ENCODE assay signal across 8 cellular contexts in genomic region chr3:172675371-172676193, GRCh38. TPM values are rescaled to one million over a fixed set of nuclear protein-coding genes. Genes with fewer than 3 reads are reported as not detected.
DNase-seq lines count a peak whose midpoint lies in the region; ATAC-seq, FAIRE-seq and TF ChIP-seq lines count a peak whose summit lies in the region.

No MANE protein-coding gene starts in this region.

- H2AFZ ChIP-seq in neural progenitor cell (replicated peaks) = no peak overlapping the region

- no peaks in the 10 kb centered on the region for H3K27me3 ChIP-seq in HUES6 (ENCODE audit: control insufficient read depth, insufficient read depth, low read length)
- H3K27me3 ChIP-seq in neural progenitor cell = no peaks in the 10 kb centered on the region

- H3K9ac ChIP-seq in HUES6 (ENCODE audit: low read length) = peak overlapping the region; percentile 54
- H3K9ac ChIP-seq in neural progenitor cell = no peak overlapping the region

- FAIRE-seq in RCC 7860 (lab: Jason Lieb, UNC) = peak; percentile 83

- peaks cover 37% of the 10 kb centered on the region for H3F3A ChIP-seq in neural progenitor cell (ENCODE audit: low read depth)

- peaks cover 9% of the 10 kb centered on the region for H3K4me1 Mint-ChIP-seq in endothelial cell (ENCODE audit: unreplicated experiment)
- peaks cover 17% of the 10 kb centered on the region for H3K4me1 Mint-ChIP-seq in neural progenitor cell

- no peak for ATAC-seq in HG03520 (IDR thresholded peaks at IDR 0.05; ENCODE audit: unreplicated experiment)

- intact Hi-C loops in posterior cingulate gyrus (cut with DNase I) = loop anchor here (5.0 kb wide), 1 partner anchor 37 kb away; the partner anchor contains the start of gene NCEH1

- no peak overlapping the region for H3K4me2 ChIP-seq in neural progenitor cell

- no peaks in the 10 kb centered on the region for H3K36me3 ChIP-seq in HUES6 (ENCODE audit: control insufficient read depth, insufficient read depth, low read length)
- H3K36me3 ChIP-seq in neural progenitor cell = no peaks in the 10 kb centered on the region

- H3K27ac Mint-ChIP-seq in endothelial cell (ENCODE audit: unreplicated experiment) (no peak overlapping the region), neural progenitor cell (no peak overlapping the region)

- H3K4me3 ChIP-seq in HUES6 (ENCODE audit: low read depth, low read length) (0 out of 2 replicates have a peak overlapping the region, but pooled peaks have one; percentile 11), neural progenitor cell (no peak overlapping the region)

- H3K36me3 Mint-ChIP-seq in endothelial cell (ENCODE audit: low read depth, unreplicated experiment) (no peaks in the 10 kb centered on the region), neural progenitor cell (no peaks in the 10 kb centered on the region)

- H3K9me3 Mint-ChIP-seq in endothelial cell (ENCODE audit: unreplicated experiment) (no peaks in the 10 kb centered on the region), neural progenitor cell (no peaks in the 10 kb centered on the region)

- no peaks in the 10 kb centered on the region for H3K9me3 ChIP-seq in HUES6 (ENCODE audit: control insufficient read depth, insufficient read depth, low read depth, low read length)
- H3K9me3 ChIP-seq in neural progenitor cell (ENCODE audit: low read depth) = no peaks in the 10 kb centered on the region

- H3K27ac ChIP-seq in HUES6 (ENCODE audit: low read depth, low read length) (peak overlapping the region; percentile 37; the same call in 1 of the 2 replicates), neural progenitor cell (no peak overlapping the region)

- H3K27me3 Mint-ChIP-seq in endothelial cell (ENCODE audit: unreplicated experiment) = no peaks in the 10 kb centered on the region
- H3K27me3 Mint-ChIP-seq in neural progenitor cell (ENCODE audit: insufficient read depth, low read depth) = no peaks in the 10 kb centered on the region

- no peaks in the 10 kb centered on the region for H3K79me2 ChIP-seq in neural progenitor cell (ENCODE audit: low read depth)

- peak; percentile 57 for DNase-seq in Daoy (ENCODE audit: low read depth)
- peak; percentile 42 for DNase-seq in RCC 7860 (ENCODE audit: low spot score)
- peak; percentile 35 for DNase-seq in endothelial cell (ENCODE audit: low spot score)
- peak; percentile 59 for DNase-seq in neural progenitor cell (ENCODE audit: low spot score)
- no peak for DNase-seq in posterior cingulate gyrus
- no peak for DNase-seq in activated naive CD4-positive, alpha-beta T cell (lab: John Stamatoyannopoulos, UW)

- H3K4me1 ChIP-seq in HUES6 (ENCODE audit: control insufficient read depth, insufficient read depth, low read length) (peaks cover 45% of the 10 kb centered on the region), neural progenitor cell (peaks cover 45% of the 10 kb centered on the region)

- TF ChIP-seq CTCF in endothelial cell (IDR thresholded peaks at IDR 0.05; ENCODE audit: unreplicated experiment) (peak; percentile 95), neural progenitor cell (IDR thresholded peaks at IDR 0.05) (peak; percentile 91)

- H3K4me3 Mint-ChIP-seq in endothelial cell (ENCODE audit: unreplicated experiment) = no peak overlapping the region
- H3K4me3 Mint-ChIP-seq in neural progenitor cell = no peak overlapping the region

- no peaks in the 10 kb centered on the region for H4K20me1 ChIP-seq in neural progenitor cell (ENCODE audit: low read depth)

RNA-seq across cellular contexts. Expression of gene NCEH1, which starts 35.3 kb away (rescaled TPM):
- total RNA-seq in Daoy (2014; rRNA removed; shearing (Covaris generic)) = 10.7 and 13.6 TPM in 2 replicates
- total RNA-seq in endothelial cell (ENCODE audit: unreplicated experiment) (6.6 TPM), neural progenitor cell (ENCODE audit: low replicate concordance) (3.7 and 7.7 TPM in 2 replicates)

Comparison
In these comparisons a context has a peak if more than half of its experiments do, and no peak if none do; other contexts are left out.
1. DNase-seq: peak in Daoy (single experiment), RCC 7860 (single experiment), endothelial cell (single experiment) and neural progenitor cell (single experiment); none in posterior cingulate gyrus (0 of 10) and activated naive CD4-positive, alpha-beta T cell (0 of 4).